Comparison of ENCODE assay signal across 25 cellular contexts in the genomic region with DNA sequence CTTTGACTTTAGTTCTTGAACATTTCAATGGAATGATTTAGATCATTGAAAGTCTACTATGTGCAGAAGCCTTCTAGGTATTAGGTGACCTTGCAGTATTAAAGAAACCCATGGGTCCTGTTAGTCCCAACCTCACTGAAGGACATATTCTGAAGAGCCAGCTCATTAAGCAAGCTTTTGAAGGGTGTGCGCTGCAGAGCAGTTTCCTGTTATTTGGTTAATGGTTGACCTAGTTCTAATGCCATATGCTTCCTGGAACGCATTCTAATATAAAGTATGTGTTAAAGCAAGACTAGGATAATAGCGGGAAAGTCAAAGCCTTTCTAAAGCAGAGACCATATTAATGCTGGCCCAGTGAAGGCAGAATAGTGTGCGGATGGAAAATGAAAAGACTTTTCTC. TPM values are rescaled to one million over a fixed set of nuclear protein-coding genes. Genes with fewer than 3 reads are reported as not detected.
DNase-seq lines count a peak whose midpoint lies in the region; ATAC-seq, FAIRE-seq and TF ChIP-seq lines count a peak whose summit lies in the region.
"Had no signal": no experiment of that assay in that cellular context is flagged by ENCODE, and none has a peak within 500 bp of the region (broad histone marks: within the 10 kb centered on the region; RNA-seq: fewer than 3 reads in every experiment).

No MANE protein-coding gene starts in this region.

- no peaks in the 10 kb centered on the region for H3K4me1 Mint-ChIP-seq in naive thymus-derived CD8-positive, alpha-beta T cell
- H3K4me1 Mint-ChIP-seq: activated naive CD4-positive, alpha-beta T cell treated with anti-CD3 and anti-CD28 coated beads, Interleukin-2, amount 10 ng/mL, durations not matched to agents 7 days and 5 days; T-helper 17 cell had no signal

- H3K27ac Mint-ChIP-seq in naive thymus-derived CD8-positive, alpha-beta T cell = no peak overlapping the region
- H3K27ac Mint-ChIP-seq: activated naive CD4-positive, alpha-beta T cell treated with anti-CD3 and anti-CD28 coated beads, Interleukin-2, amount 10 ng/mL, durations not matched to agents 7 days and 5 days; activated T-helper 1 cell treated with anti-CD3 and anti-CD28 coated beads, Interleukin-12 subunit alpha, Interleukin-12 subunit beta, Interleukin-2, Interleukin-4 antibody, amounts not matched to agents 30 ng/mL and 10 ng/mL and 1 ng/mL, durations not matched to agents 14 hours and 24 hours and 36 hours; CD4-positive, alpha-beta T cell; T-helper 17 cell had no signal

- 60 to 73% (median 68%) methylated on average over 4 of the region's 4 CpGs for WGBS in small intestine, 3 donors

- peak; percentile 68 for ATAC-seq in left lung
- no peak for ATAC-seq in naive thymus-derived CD8-positive, alpha-beta T cell
- ATAC-seq: T-helper 17 cell had no signal

- H3K9me3 ChIP-seq in left lung (no peaks in the 10 kb centered on the region), small intestine (ENCODE audit: control insufficient read depth, low read depth) (no peaks in the 10 kb centered on the region)
- H3K9me3 ChIP-seq: breast epithelium, left ventricle myocardium inferior, tibial nerve had no signal

- H3K4me1 ChIP-seq in left lung (peaks cover 26 to 36% of the 10 kb centered on the region in 2 donors), small intestine (ENCODE audit: control insufficient read depth in 2 of 2, insufficient read depth in 1 of 2, low read depth in 1 of 2, low read length in 1 of 2) (peaks cover 4 to 6% of the 10 kb centered on the region in 2 donors)

- H3K27me3 Mint-ChIP-seq in naive thymus-derived CD8-positive, alpha-beta T cell = peaks cover 0 to 8% (median 0%) of the 10 kb centered on the region in 5 donors
- H3K27me3 Mint-ChIP-seq: activated naive CD4-positive, alpha-beta T cell treated with anti-CD3 and anti-CD28 coated beads, Interleukin-2, amount 10 ng/mL, durations not matched to agents 7 days and 5 days; CD4-positive, alpha-beta T cell; T-helper 17 cell had no signal

- H3K4me3 Mint-ChIP-seq in naive thymus-derived CD8-positive, alpha-beta T cell = no peak overlapping the region
- H3K4me3 Mint-ChIP-seq: activated naive CD4-positive, alpha-beta T cell treated with anti-CD3 and anti-CD28 coated beads, Interleukin-2, amount 10 ng/mL, durations not matched to agents 7 days and 5 days; activated T-helper 1 cell treated with anti-CD3 and anti-CD28 coated beads, Interleukin-12 subunit alpha, Interleukin-12 subunit beta, Interleukin-2, Interleukin-4 antibody, amounts not matched to agents 30 ng/mL and 10 ng/mL and 1 ng/mL, durations not matched to agents 14 hours and 24 hours and 36 hours; CD4-positive, alpha-beta T cell; T-helper 17 cell had no signal

- H3K36me3 Mint-ChIP-seq in naive thymus-derived CD8-positive, alpha-beta T cell = no peaks in the 10 kb centered on the region
- H3K36me3 Mint-ChIP-seq: activated naive CD4-positive, alpha-beta T cell treated with anti-CD3 and anti-CD28 coated beads, Interleukin-2, amount 10 ng/mL, durations not matched to agents 7 days and 5 days had no signal

- TF ChIP-seq CTCF in left lung (IDR thresholded peaks at IDR 0.05) = no peak

- POLR2A ChIA-PET in naive thymus-derived CD8-positive, alpha-beta T cell (lab: Charles Lee) = no interaction called here

- H3K27me3 ChIP-seq in left lung = no peaks in the 10 kb centered on the region
- H3K27me3 ChIP-seq in small intestine (ENCODE audit: control insufficient read depth in 2 of 2, insufficient read depth in 2 of 2, low read length in 2 of 2) = no peaks in the 10 kb centered on the region
- H3K27me3 ChIP-seq: breast epithelium, tibial nerve had no signal

- H3K27ac ChIP-seq in left lung = peak overlapping the region; percentile 42 to 63
- no peak overlapping the region for H3K27ac ChIP-seq in small intestine (ENCODE audit: low read depth in 1 of 2, low read length in 1 of 2)
- H3K27ac ChIP-seq: breast epithelium, coronary artery, left ventricle myocardium inferior, tibial nerve had no signal

- intact Hi-C loops in left lung (cut with DNase I) = no loop called here

- H3K9me3 Mint-ChIP-seq in naive thymus-derived CD8-positive, alpha-beta T cell = no peaks in the 10 kb centered on the region
- H3K9me3 Mint-ChIP-seq: activated naive CD4-positive, alpha-beta T cell treated with anti-CD3 and anti-CD28 coated beads, Interleukin-2, amount 10 ng/mL, durations not matched to agents 7 days and 5 days; activated T-helper 1 cell treated with anti-CD3 and anti-CD28 coated beads, Interleukin-12 subunit alpha, Interleukin-12 subunit beta, Interleukin-2, Interleukin-4 antibody, amounts not matched to agents 30 ng/mL and 10 ng/mL and 1 ng/mL, durations not matched to agents 14 hours and 24 hours and 36 hours; CD4-positive, alpha-beta T cell had no signal

- FAIRE-seq in small intestine (lab: Jason Lieb, UNC) = no peak
- FAIRE-seq: GM12878, H54 had no signal

- H3K36me3 ChIP-seq in left lung (no peaks in the 10 kb centered on the region), small intestine (ENCODE audit: control insufficient read depth in 2 of 2, insufficient read depth in 2 of 2, low read length in 2 of 2) (no peaks in the 10 kb centered on the region)
- H3K36me3 ChIP-seq: breast epithelium, left ventricle myocardium inferior, tibial nerve had no signal

- no peak overlapping the region for H3K4me3 ChIP-seq in left lung
- no peak overlapping the region for H3K4me3 ChIP-seq in small intestine (ENCODE audit: low read depth in 1 of 2, low read length in 2 of 2)
- H3K4me3 ChIP-seq: breast epithelium, coronary artery, GM12878, left ventricle myocardium inferior, tibial nerve had no signal

- DNase-seq in DMS153 treated with DMSO at 0.1 percent for 48 hours (lab: John Stamatoyannopoulos, UW; ENCODE audit: unreplicated experiment) (peak; percentile 59), cerebellum (ENCODE audit: low spot score) (peak; percentile 41), left lung (no peak), small intestine (peak; percentile 51), T-helper 9 cell (no peak), midbrain (lab: John Stamatoyannopoulos, UW) (no peak)
- DNase-seq in activated CD4-positive, alpha-beta T cell treated with anti-CD3 and anti-CD28 coated beads, Interleukin-2, amount 50 U/mL, for 4 hours = no peak
- DNase-seq in naive thymus-derived CD8-positive, alpha-beta T cell = no peak
- DNase-seq: activated CD4-positive, alpha-beta T cell treated with anti-CD3 and anti-CD28 coated beads, Interleukin-2, amount 50 U/mL, for 1 hour; activated naive CD4-positive, alpha-beta T cell treated with anti-CD3 and anti-CD28 coated beads, Interleukin-2, amount 10 ng/mL, durations not matched to agents 7 days and 5 days; amygdala; CD4-positive, alpha-beta T cell; Karpas-422; left ventricle myocardium inferior; NCI-H1436 treated with DMSO at 0.1 percent for 48 hours; NCI-H2171 treated with DMSO at 0.1 percent for 48 hours; NCI-H69; RPMI8226; T-helper 17 cell had no signal

RNA-seq across cellular contexts. Expression of gene ZNF462, which starts 20.1 kb away (rescaled TPM):
- total RNA-seq in cerebellum = 102 TPM
- total RNA-seq in left lung = 10 to 100 TPM; 30.3 to 41.4 TPM
- 1 to 10 TPM in 2 of 3 donors, under 1 TPM in 1; 0.54 to 4.5 (median 2.0) TPM for polyA plus RNA-seq in small intestine
- total RNA-seq in naive thymus-derived CD8-positive, alpha-beta T cell = not detected
- polyA plus RNA-seq in naive thymus-derived CD8-positive, alpha-beta T cell = not detected

Comparison
In these comparisons a context has a peak if more than half of its experiments do, and no peak if none do; other contexts are left out.
1. DNase-seq: peak in DMS153 treated with DMSO at 0.1 percent for 48 hours (single experiment), cerebellum (single experiment) and small intestine (single experiment); none in left lung (0 of 2), activated CD4-positive, alpha-beta T cell treated with anti-CD3 and anti-CD28 coated beads, Interleukin-2, amount 50 U/mL, for 4 hours (0 of 2), T-helper 9 cell (single experiment), midbrain (single experiment) and naive thymus-derived CD8-positive, alpha-beta T cell (0 of 10).
2. H3K27ac ChIP-seq: peak in left lung (2 of 2); none in small intestine (0 of 2).
3. RNA of gene ZNF462, which starts 20.1 kb away (total RNA-seq): 102 TPM in cerebellum (single experiment) and 30.3 to 41.4 TPM in left lung; not detected in naive thymus-derived CD8-positive, alpha-beta T cell; every median in the first group is over 10 times any median in the second.